In genomic region chr1:31846484-31846883, GRCh38 we compare ENCODE assay signal across 24 cellular contexts. TPM values are rescaled to one million over a fixed set of nuclear protein-coding genes. Genes with fewer than 3 reads are reported as not detected.
DNase-seq lines count a peak whose midpoint lies in the region; ATAC-seq, FAIRE-seq and TF ChIP-seq lines count a peak whose summit lies in the region.
"Had no signal": no experiment of that assay in that cellular context is flagged by ENCODE, and none has a peak within 500 bp of the region (broad histone marks: within the 10 kb centered on the region; RNA-seq: fewer than 3 reads in every experiment).

No MANE protein-coding gene starts in this region.

- no TSS peak for BruUV-seq in K562 (replicated peaks; lab: Mats Ljungman, UMichigan)

- H3K4me3 ChIP-seq in CD8-positive, alpha-beta T cell (ENCODE audit: low read depth, low read length): no peak overlapping the region
- H3K4me3 ChIP-seq in K562: no peak overlapping the region
- H3K4me3 ChIP-seq: GM23248 had no signal

- no peak overlapping the region for H3K4me3 Mint-ChIP-seq in activated CD8-positive, alpha-beta T cell treated with anti-CD3 and anti-CD28 coated beads, Interleukin-2, amount 10 ng/mL, durations not matched to agents 7 days and 5 days
- no peak overlapping the region for H3K4me3 Mint-ChIP-seq in activated CD8-positive, alpha-beta T cell treated with anti-CD3 and anti-CD28 coated beads for 36 hours
- no peak overlapping the region for H3K4me3 Mint-ChIP-seq in CD8-positive, alpha-beta T cell
- H3K4me3 Mint-ChIP-seq in naive thymus-derived CD8-positive, alpha-beta T cell: peak overlapping the region in 8 of 10 donors; percentile 2 to 84 (median 54)

- no peak for DNase-seq in activated CD8-positive, alpha-beta T cell treated with anti-CD3 and anti-CD28 coated beads, Interleukin-2, amount 10 ng/mL, durations not matched to agents 7 days and 5 days
- no peak for DNase-seq in activated CD8-positive, alpha-beta T cell treated with anti-CD3 and anti-CD28 coated beads for 36 hours
- DNase-seq in CD8-positive, alpha-beta T cell: no peak
- DNase-seq in K562 (ENCODE audit: extremely low read depth in 1 of 4, low spot score in 3 of 4): no peak
- no peak for DNase-seq in naive thymus-derived CD8-positive, alpha-beta T cell
- DNase-seq in AML-193 (lab: John Stamatoyannopoulos, UW): no peak
- DNase-seq: 8988T, BE2C, DMS79 treated with DMSO at 0.1 percent for 48 hours, GM23248, KG1, MV-4-11, NCI-H1694 treated with DMSO at 0.1 percent for 48 hours, NCI-H2107, NCI-H2227 treated with DMSO at 0.1 percent for 48 hours, NCI-H510A treated with DMSO at 0.1 percent for 48 hours, NCI-H82, OCI-M1, Right ventricle myocardium superior had no signal

- no peaks in the 10 kb centered on the region for H3K27me3 ChIP-seq in CD8-positive, alpha-beta T cell (ENCODE audit: insufficient read depth, low read length)
- no peaks in the 10 kb centered on the region for H3K27me3 ChIP-seq in K562 (ENCODE audit: control insufficient read depth in 2 of 2, insufficient read depth in 2 of 2, low read length in 2 of 2)
- H3K27me3 ChIP-seq: BE2C had no signal

- H3K27ac ChIP-seq in CD8-positive, alpha-beta T cell (ENCODE audit: low read depth, low read length): no peak overlapping the region
- H3K27ac ChIP-seq in K562 (ENCODE audit: extremely low read depth, low read depth, low read length): no peak overlapping the region
- H3K27ac ChIP-seq: GM23248 had no signal

- no peak overlapping the region for H3K9ac ChIP-seq in K562 (ENCODE audit: insufficient read depth in 1 of 2, low read depth in 2 of 2, low read length in 2 of 2)
- H3K9ac ChIP-seq: GM23248 had no signal

- no peaks in the 10 kb centered on the region for H3K9me1 ChIP-seq in K562 (ENCODE audit: control insufficient read depth, insufficient read depth, low read length)

- H3K27me3 Mint-ChIP-seq in activated CD8-positive, alpha-beta T cell treated with anti-CD3 and anti-CD28 coated beads, Interleukin-2, amount 10 ng/mL, durations not matched to agents 7 days and 5 days (ENCODE audit: low read depth): no peaks in the 10 kb centered on the region
- H3K27me3 Mint-ChIP-seq in activated CD8-positive, alpha-beta T cell treated with anti-CD3 and anti-CD28 coated beads for 36 hours: no peaks in the 10 kb centered on the region
- no peaks in the 10 kb centered on the region for H3K27me3 Mint-ChIP-seq in CD8-positive, alpha-beta T cell (ENCODE audit: low read depth)
- H3K27me3 Mint-ChIP-seq in naive thymus-derived CD8-positive, alpha-beta T cell: no peaks in the 10 kb centered on the region

- H3K79me2 ChIP-seq in K562 (ENCODE audit: control insufficient read depth, insufficient read depth, low read length): no peaks in the 10 kb centered on the region

- H4K20me1 ChIP-seq in K562 (replicated peaks; ENCODE audit: control insufficient read depth, insufficient read depth, low read length): no peaks in the 10 kb centered on the region

- no peak for TF ChIP-seq EP300 in K562 (IDR thresholded peaks at IDR 0.05; ENCODE audit: low read length)

- POLR2A ChIA-PET in activated CD8-positive, alpha-beta T cell treated with anti-CD3 and anti-CD28 coated beads, Interleukin-2, amount 10 ng/mL, durations not matched to agents 7 days and 5 days (lab: Charles Lee): no interaction called here
- POLR2A ChIA-PET in activated CD8-positive, alpha-beta T cell treated with anti-CD3 and anti-CD28 coated beads for 36 hours (lab: Charles Lee): no interaction called here
- POLR2A ChIA-PET in CD8-positive, alpha-beta T cell (lab: Charles Lee): no interaction called here
- POLR2A ChIA-PET in K562 (lab: Yijun Ruan, JAX): interaction anchor here (1.8 kb wide), 1 partner anchor 11 kb away, joined by 11 read pairs; no protein-coding TSS in a partner anchor
- POLR2A ChIA-PET in naive thymus-derived CD8-positive, alpha-beta T cell (lab: Charles Lee): interaction anchor here (0.5 to 2.0 kb wide), 6 partner anchors 8 to 58 kb away, joined by 3 to 7 read pairs (median 4); no protein-coding TSS in a partner anchor

- no peaks in the 10 kb centered on the region for H3K9me3 Mint-ChIP-seq in activated CD8-positive, alpha-beta T cell treated with anti-CD3 and anti-CD28 coated beads, Interleukin-2, amount 10 ng/mL, durations not matched to agents 7 days and 5 days (ENCODE audit: insufficient read depth)
- H3K9me3 Mint-ChIP-seq in activated CD8-positive, alpha-beta T cell treated with anti-CD3 and anti-CD28 coated beads for 36 hours: peaks cover 5% of the 10 kb centered on the region
- H3K9me3 Mint-ChIP-seq in CD8-positive, alpha-beta T cell: no peaks in the 10 kb centered on the region
- H3K9me3 Mint-ChIP-seq in naive thymus-derived CD8-positive, alpha-beta T cell: peaks cover 0 to 2% (median 0%) of the 10 kb centered on the region in 9 donors

- no peak overlapping the region for H2AFZ ChIP-seq in K562 (ENCODE audit: low read depth, low read length)
- H2AFZ ChIP-seq: GM23248 had no signal

- H3K36me3 ChIP-seq in CD8-positive, alpha-beta T cell (ENCODE audit: insufficient read depth, low read length): no peaks in the 10 kb centered on the region
- H3K36me3 ChIP-seq in K562 (ENCODE audit: control insufficient read depth, insufficient read depth, low read length): no peaks in the 10 kb centered on the region
- H3K36me3 ChIP-seq: BE2C had no signal

- no peaks in the 10 kb centered on the region for H3K9me3 ChIP-seq in CD8-positive, alpha-beta T cell (ENCODE audit: low read length)
- H3K9me3 ChIP-seq in K562 (replicated peaks; ENCODE audit: control insufficient read depth, insufficient read depth, low read depth, low read length): no peaks in the 10 kb centered on the region
- H3K9me3 ChIP-seq: BE2C had no signal

- TF ChIP-seq RAD21 in K562 (CRISPR knock-in tag; conservative IDR thresholded peaks at IDR 0.05 in 1 of 2, IDR thresholded peaks at IDR 0.05 in 1 of 2): no peak

- no peak for TF ChIP-seq POLR2A in K562 (conservative IDR thresholded peaks at IDR 0.05)

- H3K27ac Mint-ChIP-seq in activated CD8-positive, alpha-beta T cell treated with anti-CD3 and anti-CD28 coated beads, Interleukin-2, amount 10 ng/mL, durations not matched to agents 7 days and 5 days: peak overlapping the region; percentile 78
- H3K27ac Mint-ChIP-seq in activated CD8-positive, alpha-beta T cell treated with anti-CD3 and anti-CD28 coated beads for 36 hours: no peak overlapping the region
- H3K27ac Mint-ChIP-seq in CD8-positive, alpha-beta T cell: peak overlapping the region; percentile 94
- H3K27ac Mint-ChIP-seq in naive thymus-derived CD8-positive, alpha-beta T cell: peak overlapping the region; percentile 45 to 93 (median 88)

- peaks cover 71% of the 10 kb centered on the region for H3K4me1 ChIP-seq in CD8-positive, alpha-beta T cell (ENCODE audit: insufficient read depth, low read length)
- H3K4me1 ChIP-seq in K562 (replicated peaks in 1 of 2; ENCODE audit: control insufficient read depth in 2 of 2, insufficient read depth in 2 of 2, low read length in 2 of 2): no peaks in the 10 kb centered on the region; a peak in 1 of 5 replicates
- H3K4me1 ChIP-seq: BE2C had no signal

- CTCF ChIA-PET in activated CD8-positive, alpha-beta T cell treated with anti-CD3 and anti-CD28 coated beads, Interleukin-2, amount 10 ng/mL, durations not matched to agents 7 days and 5 days (lab: Charles Lee): interaction anchor here (1.3 kb wide), 1 partner anchor 117 kb away, joined by 3 read pairs; no protein-coding TSS in a partner anchor
- CTCF ChIA-PET in activated CD8-positive, alpha-beta T cell treated with anti-CD3 and anti-CD28 coated beads for 36 hours (lab: Charles Lee): interaction anchor here (1.4 kb wide), 1 partner anchor 117 kb away, joined by 6 read pairs; no protein-coding TSS in a partner anchor
- CTCF ChIA-PET in CD8-positive, alpha-beta T cell (lab: Charles Lee): no interaction called here
- CTCF ChIA-PET in K562 (lab: Yijun Ruan, JAX; ENCODE audit: low intra/inter-chr PET ratio): no interaction called here

- no peak for ATAC-seq in activated CD8-positive, alpha-beta T cell treated with anti-CD3 and anti-CD28 coated beads, Interleukin-2, amount 10 ng/mL, durations not matched to agents 7 days and 5 days
- no peak for ATAC-seq in activated CD8-positive, alpha-beta T cell treated with anti-CD3 and anti-CD28 coated beads for 36 hours
- no peak for ATAC-seq in CD8-positive, alpha-beta T cell
- no peak for ATAC-seq in K562
- no peak for ATAC-seq in naive thymus-derived CD8-positive, alpha-beta T cell
- ATAC-seq in GM19324 (IDR thresholded peaks at IDR 0.05; ENCODE audit: low FRiP score, unreplicated experiment): no peak
- ATAC-seq in HG02970 (IDR thresholded peaks at IDR 0.05; ENCODE audit: low FRiP score, unreplicated experiment): no peak
- ATAC-seq: HCT116, HepG2 had no signal

- peaks cover 67% of the 10 kb centered on the region for H3K4me1 Mint-ChIP-seq in activated CD8-positive, alpha-beta T cell treated with anti-CD3 and anti-CD28 coated beads, Interleukin-2, amount 10 ng/mL, durations not matched to agents 7 days and 5 days (ENCODE audit: low read depth)
- peaks cover 51% of the 10 kb centered on the region for H3K4me1 Mint-ChIP-seq in activated CD8-positive, alpha-beta T cell treated with anti-CD3 and anti-CD28 coated beads for 36 hours (ENCODE audit: low read depth)
- peaks cover 69% of the 10 kb centered on the region for H3K4me1 Mint-ChIP-seq in CD8-positive, alpha-beta T cell (ENCODE audit: low read depth)
- peaks cover 41 to 77% (median 70%) of the 10 kb centered on the region in 4 donors for H3K4me1 Mint-ChIP-seq in naive thymus-derived CD8-positive, alpha-beta T cell

- FAIRE-seq in K562 (lab: Jason Lieb, UNC): peak; percentile 29
- FAIRE-seq: G401.6, HepG2 had no signal

- peaks cover 9% of the 10 kb centered on the region for H3K36me3 Mint-ChIP-seq in activated CD8-positive, alpha-beta T cell treated with anti-CD3 and anti-CD28 coated beads, Interleukin-2, amount 10 ng/mL, durations not matched to agents 7 days and 5 days (ENCODE audit: low read depth)
- no peaks in the 10 kb centered on the region for H3K36me3 Mint-ChIP-seq in activated CD8-positive, alpha-beta T cell treated with anti-CD3 and anti-CD28 coated beads for 36 hours (ENCODE audit: low read depth)
- H3K36me3 Mint-ChIP-seq in CD8-positive, alpha-beta T cell: no peaks in the 10 kb centered on the region
- peaks cover 0 to 3% (median 0%) of the 10 kb centered on the region in 3 donors for H3K36me3 Mint-ChIP-seq in naive thymus-derived CD8-positive, alpha-beta T cell

- intact Hi-C loops in activated CD8-positive, alpha-beta T cell treated with anti-CD3 and anti-CD28 coated beads for 36 hours (cut with micrococcal nuclease): no loop called here
- intact Hi-C loops in CD8-positive, alpha-beta T cell (cut with DNase I, micrococcal nuclease): no loop called here
- intact Hi-C loops in K562 (cut with micrococcal nuclease): no loop called here

- no peak overlapping the region for H3K4me2 ChIP-seq in K562 (ENCODE audit: insufficient read depth, low read length)

- in situ Hi-C loops in K562 (cut with MboI): no loop called here

- no peak for TF ChIP-seq CTCF in activated CD8-positive, alpha-beta T cell treated with anti-CD3 and anti-CD28 coated beads for 36 hours (IDR thresholded peaks at IDR 0.05)
- no peak for TF ChIP-seq CTCF in CD8-positive, alpha-beta T cell (IDR thresholded peaks at IDR 0.05)
- TF ChIP-seq CTCF in K562 (IDR thresholded peaks at IDR 0.05 in 2 of 3, conservative IDR thresholded peaks at IDR 0.05 in 1 of 3; ENCODE audit: insufficient read depth in 2 of 3, low read depth in 1 of 3, low read length in 3 of 3): no peak

RNA-seq across cellular contexts. Expression of gene SPOCD1, which starts 30.7 kb away (rescaled TPM):
- not detected for total RNA-seq in activated CD8-positive, alpha-beta T cell treated with anti-CD3 and anti-CD28 coated beads, Interleukin-2, amount 10 ng/mL, durations not matched to agents 7 days and 5 days
- not detected for total RNA-seq in activated CD8-positive, alpha-beta T cell treated with anti-CD3 and anti-CD28 coated beads for 36 hours
- total RNA-seq in CD8-positive, alpha-beta T cell: not detected
- 1.5 and 3.2 TPM in 2 replicates for total RNA-seq in K562 (2011; cell fraction: chromatin; rRNA removed; ENCODE audit: low replicate concordance)
- 2.8 and 3.0 TPM in 2 replicates for total RNA-seq in K562 (2011; cell fraction: nucleolus; rRNA removed)
- total RNA-seq in K562 (2011; cell fraction: nucleoplasm; rRNA removed): 3.4 and 4.1 TPM in 2 replicates
- total RNA-seq in K562 (2014; rRNA removed) (0.20 and 0.27 TPM in 2 replicates), K562 (2014; rRNA removed; fragmentation: Illumina TruSeq; extraction: Trizol) (0.16 and 0.36 TPM in 2 replicates), K562 (2015; rRNA removed; fragmentation: Illumina TruSeq; extraction: Trizol) (0.23 and 0.25 TPM in 2 replicates), K562 (2021) (0.22 and 0.71 TPM in 2 replicates)
- polyA plus RNA-seq in K562 (2011; rRNA removed) (0.39 and 0.63 TPM in 2 replicates), K562 (2014; fragmentation: Illumina TruSeq; extraction: Trizol) (0.19 and 0.42 TPM in 2 replicates), K562 (2014; fragmentation: Nextera tagmentation; extraction: Ambion mirVana) (under 1 TPM in 1 of 2 experiments, not detected in 1; 0.03 TPM), K562 (2014; rRNA removed) (0.25 and 0.46 TPM in 2 replicates)
- polyA plus RNA-seq in K562 (2011; cell fraction: cytosol; rRNA removed): 0.31 and 0.60 TPM in 2 replicates
- polyA plus RNA-seq in K562 (2011; cell fraction: nucleus; rRNA removed): 1.6 and 2.8 TPM in 2 replicates
- 0.17 and 1.2 TPM in 2 replicates for polyA plus RNA-seq in K562 (2012)
- polyA minus RNA-seq in K562 (2011; rRNA and poly(A)+ RNA removed): 0.21 and 0.67 TPM in 2 replicates
- 0.38 TPM in 1 of 2 replicates, not detected in the other for polyA minus RNA-seq in K562 (2011; cell fraction: cytosol; rRNA and poly(A)+ RNA removed)
- 1.00 and 1.9 TPM in 2 replicates for polyA minus RNA-seq in K562 (2011; cell fraction: nucleus; rRNA and poly(A)+ RNA removed)
- under 1 TPM in 1 of 2 experiments, not detected in 1; 0.36 TPM for total RNA-seq in naive thymus-derived CD8-positive, alpha-beta T cell
- not detected for polyA plus RNA-seq in naive thymus-derived CD8-positive, alpha-beta T cell
- total RNA-seq: Right ventricle myocardium superior had no signal

Comparison
In these comparisons a context has a peak if more than half of its experiments do, and no peak if none do; other contexts are left out.
1. H3K4me3 Mint-ChIP-seq: peak in naive thymus-derived CD8-positive, alpha-beta T cell (8 of 10); none in activated CD8-positive, alpha-beta T cell treated with anti-CD3 and anti-CD28 coated beads, Interleukin-2, amount 10 ng/mL, durations not matched to agents 7 days and 5 days (single experiment), activated CD8-positive, alpha-beta T cell treated with anti-CD3 and anti-CD28 coated beads for 36 hours (single experiment) and CD8-positive, alpha-beta T cell (single experiment).
2. CTCF ChIA-PET loops: an anchor here in activated CD8-positive, alpha-beta T cell treated with anti-CD3 and anti-CD28 coated beads, Interleukin-2, amount 10 ng/mL, durations not matched to agents 7 days and 5 days (1.3 kb wide) and activated CD8-positive, alpha-beta T cell treated with anti-CD3 and anti-CD28 coated beads for 36 hours (1.4 kb wide); none called in CD8-positive, alpha-beta T cell and K562.
3. POLR2A ChIA-PET loops: an anchor here in K562 (1.8 kb wide) and naive thymus-derived CD8-positive, alpha-beta T cell (0.5 to 2.0 kb wide); none called in activated CD8-positive, alpha-beta T cell treated with anti-CD3 and anti-CD28 coated beads, Interleukin-2, amount 10 ng/mL, durations not matched to agents 7 days and 5 days, activated CD8-positive, alpha-beta T cell treated with anti-CD3 and anti-CD28 coated beads for 36 hours and CD8-positive, alpha-beta T cell.